8 cellular contexts compared by ENCODE assay signal in genomic region chr12:6540181-6540877, GRCh38. TPM values are rescaled to one million over a fixed set of nuclear protein-coding genes. Genes with fewer than 3 reads are reported as not detected.
A peak's percentile ranks its signal among the peaks of the same experiment; 100 is the strongest.
DNase-seq lines count a peak whose midpoint lies in the region; FAIRE-seq and TF ChIP-seq lines count a peak whose summit lies in the region.

No MANE protein-coding gene starts in this region.

- 10 to 18% (median 16%) methylated on average over 34 to 35 of the region's 35 CpGs for WGBS in small intestine, 3 donors

- peaks cover 8% of the 10 kb centered on the region; the same call in 1 of the 2 replicates for H4K20me1 ChIP-seq in OCI-LY7 (ENCODE audit: insufficient read depth, low read length)

- no peaks in the 10 kb centered on the region for H3K9me2 ChIP-seq in OCI-LY7 (ENCODE audit: insufficient read depth, low read length)

- no peaks in the 10 kb centered on the region for H3K27me3 ChIP-seq in small intestine (ENCODE audit: control insufficient read depth in 2 of 2, insufficient read depth in 2 of 2, low read length in 2 of 2)

- peaks cover 16% of the 10 kb centered on the region for H3K79me2 ChIP-seq in OCI-LY7 (ENCODE audit: insufficient read depth, low read depth, low read length)

- H2AFZ ChIP-seq in OCI-LY7 (ENCODE audit: low read length): no peak overlapping the region

- H3K9me3 ChIP-seq in OCI-LY7 (ENCODE audit: low read length) (no peaks in the 10 kb centered on the region), small intestine (ENCODE audit: control insufficient read depth, low read depth) (no peaks in the 10 kb centered on the region)

- DNase-seq in CD1c-positive myeloid dendritic cell (ENCODE audit: extremely low spot score): peak; percentile 74
- peak; percentile 82 for DNase-seq in HFF-Myc (ENCODE audit: extremely low read depth, low read depth)
- DNase-seq in OCI-LY7 (ENCODE audit: low spot score): peak; percentile 83
- DNase-seq in hepatic stellate cell (ENCODE audit: low spot score): peak; percentile 97
- peak; percentile 96 for DNase-seq in small intestine
- DNase-seq in midbrain (lab: John Stamatoyannopoulos, UW): no peak
- DNase-seq in cerebellum (ENCODE audit: low spot score): no peak

- CTCF ChIA-PET in OCI-LY7 (lab: Charles Lee; ENCODE audit: unreplicated experiment): interaction anchor here (1.1 to 1.3 kb wide), 2 partner anchors 14 to 25 kb away, joined by 3 to 5 read pairs; no protein-coding TSS in a partner anchor

- H3K27ac ChIP-seq in OCI-LY7 (ENCODE audit: low read depth, low read length, poor library complexity, severe bottlenecking) (peak overlapping the region; percentile 95), angular gyrus (ENCODE audit: low read depth, low read length) (peak overlapping the region; percentile 32), small intestine (ENCODE audit: low read depth in 1 of 2, low read length in 1 of 2) (peak overlapping the region; percentile 79 to 93)

- H3K36me3 ChIP-seq in OCI-LY7 (ENCODE audit: insufficient read depth, low read length): peaks cover 75% of the 10 kb centered on the region
- peaks cover 12 to 20% of the 10 kb centered on the region in 2 donors for H3K36me3 ChIP-seq in small intestine (ENCODE audit: control insufficient read depth in 2 of 2, insufficient read depth in 2 of 2, low read length in 2 of 2)

- intact Hi-C loops in OCI-LY7 (cut with micrococcal nuclease; ENCODE audit: unreplicated experiment): no loop called here

- FAIRE-seq in small intestine (lab: Jason Lieb, UNC): no peak

- TF ChIP-seq CTCF in HFF-Myc (IDR thresholded peaks at IDR 0.05; ENCODE audit: low read depth, low read length, missing control alignments) (no peak), OCI-LY7 (conservative IDR thresholded peaks at IDR 0.05; ENCODE audit: low read length) (peak; percentile 62; the same call in 1 of the 2 replicates)

- H3K4me2 ChIP-seq in OCI-LY7 (ENCODE audit: low read length): peak overlapping the region; percentile 93

- H3K4me1 ChIP-seq in OCI-LY7 (ENCODE audit: insufficient read depth, low read length, poor library complexity, severe bottlenecking): peaks cover 56% of the 10 kb centered on the region
- H3K4me1 ChIP-seq in small intestine (ENCODE audit: control insufficient read depth in 2 of 2, insufficient read depth in 1 of 2, low read depth in 1 of 2, low read length in 1 of 2): peaks cover 3 to 9% of the 10 kb centered on the region in 2 donors

- H3K4me3 ChIP-seq in HFF-Myc (replicated peaks; ENCODE audit: low read depth, low read length) (peak overlapping the region; percentile 17), OCI-LY7 (ENCODE audit: low read depth, low read length, poor library complexity, severe bottlenecking) (peak overlapping the region; percentile 22), small intestine (ENCODE audit: low read depth in 1 of 2, low read length in 2 of 2) (no peak overlapping the region)

- POLR2A ChIA-PET in OCI-LY7 (lab: Charles Lee): interaction anchor here (0.6 to 1.7 kb wide), 4 partner anchors 29 to 115 kb away, joined by 3 to 6 read pairs (median 4); partner anchors contain the start of gene CD27

- no TSS peak for BruUV-seq in OCI-LY7 (replicated peaks; lab: Mats Ljungman, UMichigan)

RNA-seq across cellular contexts. Expression of gene GAPDH, which starts 6.0 kb away (rescaled TPM):
- total RNA-seq in OCI-LY7 (2014; rRNA removed; shearing (Covaris generic)): 3,369 and 3,801 TPM in 2 replicates
- total RNA-seq in OCI-LY7 (2022) (3,794 and 4,502 TPM in 2 replicates), cerebellum (1,321 TPM)
- 1,000 to 10,000 TPM; 2,587 to 3,805 (median 3,097) TPM for polyA plus RNA-seq in small intestine

RNA-seq across cellular contexts. Expression of gene IFFO1, which starts 15.5 kb away (rescaled TPM):
- 16.9 and 25.4 TPM in 2 replicates for total RNA-seq in OCI-LY7 (2014; rRNA removed; shearing (Covaris generic))
- total RNA-seq in OCI-LY7 (2022) (30.5 and 32.3 TPM in 2 replicates), cerebellum (6.5 TPM)
- polyA plus RNA-seq in small intestine: 1 to 10 TPM; 1.3 to 7.7 (median 4.1) TPM

RNA-seq across cellular contexts. Expression of gene NOP2, which starts 27.8 kb away (rescaled TPM):
- 87.9 and 116 TPM in 2 replicates for total RNA-seq in OCI-LY7 (2014; rRNA removed; shearing (Covaris generic))
- total RNA-seq in OCI-LY7 (2022): 86.5 and 100 TPM in 2 replicates
- 10 to 100 TPM; 14.3 to 27.1 (median 17.0) TPM for polyA plus RNA-seq in small intestine
- 10.3 TPM for total RNA-seq in cerebellum

RNA-seq across cellular contexts. Expression of gene NCAPD2, which starts 46.4 kb away (rescaled TPM):
- total RNA-seq in OCI-LY7 (2014; rRNA removed; shearing (Covaris generic)): 157 and 195 TPM in 2 replicates
- total RNA-seq in OCI-LY7 (2022): 225 and 267 TPM in 2 replicates
- 10 to 100 TPM in 2 of 3 donors, 1 to 10 TPM in 1; 6.5 to 30.9 (median 13.2) TPM for polyA plus RNA-seq in small intestine
- 22.3 TPM for total RNA-seq in cerebellum

RNA-seq across cellular contexts. Expression of gene MRPL51, which starts 47.3 kb away (rescaled TPM):
- total RNA-seq in OCI-LY7 (2014; rRNA removed; shearing (Covaris generic)): 152 and 164 TPM in 2 replicates
- total RNA-seq in OCI-LY7 (2022) (280 and 338 TPM in 2 replicates), cerebellum (22.6 TPM)
- 100 to 1,000 TPM in 1 of 3 donors, 10 to 100 TPM in 2; 88.1 to 126 (median 89.5) TPM for polyA plus RNA-seq in small intestine

Comparison
In these comparisons a context has a peak if more than half of its experiments do, and no peak if none do; other contexts are left out.
1. DNase-seq: peak in CD1c-positive myeloid dendritic cell (single experiment), HFF-Myc (single experiment), OCI-LY7 (single experiment), hepatic stellate cell (single experiment) and small intestine (single experiment); none in midbrain (single experiment) and cerebellum (single experiment).
2. H3K4me3 ChIP-seq: peak in HFF-Myc (single experiment) and OCI-LY7 (single experiment); none in small intestine (0 of 2).
3. H3K27ac ChIP-seq: peak in every context shown above with its lines; median percentile 95 in OCI-LY7; 86 in small intestine; 32 in angular gyrus.